ENCODE assay signal across 22 cellular contexts in genomic region chr11:134734894-134735293, GRCh38.
DNase-seq lines count a peak whose midpoint lies in the region; ATAC-seq and TF ChIP-seq lines count a peak whose summit lies in the region.
"Had no signal": no experiment of that assay in that cellular context is flagged by ENCODE, and none has a peak within 500 bp of the region (broad histone marks: within the 10 kb centered on the region; RNA-seq: fewer than 3 reads in every experiment).

No MANE protein-coding gene starts in this region.

- H3K27me3 Mint-ChIP-seq in central memory CD8-positive, alpha-beta T cell, result peaks cover 42% of the 10 kb centered on the region
- H3K27me3 Mint-ChIP-seq in osteocyte (ENCODE audit: unreplicated experiment), result no peaks in the 10 kb centered on the region

- peak overlapping the region; percentile 41 for H3K27ac ChIP-seq in KOPT-K1 (ENCODE audit: low read depth, low read length, poor library complexity, severe bottlenecking)
- H3K27ac ChIP-seq in VCaP, result 0 out of 2 replicates have a peak overlapping the region, but pooled peaks have one; percentile 21
- H3K27ac ChIP-seq: C4-2B, GM23248 had no signal

- TF ChIP-seq CTCF in VCaP (conservative IDR thresholded peaks at IDR 0.05), result no peak
- TF ChIP-seq CTCF in osteocyte (IDR thresholded peaks at IDR 0.05), result no peak

- peaks cover 6% of the 10 kb centered on the region for H3K36me3 Mint-ChIP-seq in central memory CD8-positive, alpha-beta T cell (ENCODE audit: insufficient read depth)
- no peaks in the 10 kb centered on the region for H3K36me3 Mint-ChIP-seq in osteocyte (ENCODE audit: unreplicated experiment)

- H3K36me3 ChIP-seq in KOPT-K1 (ENCODE audit: insufficient read depth, low read length), result no peaks in the 10 kb centered on the region
- H3K36me3 ChIP-seq: HAP-1 had no signal

- H3K9me3 Mint-ChIP-seq in central memory CD8-positive, alpha-beta T cell, result no peaks in the 10 kb centered on the region
- no peaks in the 10 kb centered on the region for H3K9me3 Mint-ChIP-seq in osteocyte (ENCODE audit: unreplicated experiment)

- H3K9me3 ChIP-seq in KOPT-K1 (ENCODE audit: insufficient read depth, low read length, poor library complexity, severe bottlenecking), result no peaks in the 10 kb centered on the region
- H3K9me3 ChIP-seq: HAP-1 had no signal

- H3K4me3 Mint-ChIP-seq in central memory CD8-positive, alpha-beta T cell, result peak overlapping the region; percentile 50
- no peak overlapping the region for H3K4me3 Mint-ChIP-seq in osteocyte (ENCODE audit: unreplicated experiment)

- peak overlapping the region; percentile 79 for H3K27ac Mint-ChIP-seq in central memory CD8-positive, alpha-beta T cell (ENCODE audit: low read depth)
- H3K27ac Mint-ChIP-seq in osteocyte (ENCODE audit: unreplicated experiment), result peak overlapping the region; percentile 75

- no peak for ATAC-seq in central memory CD8-positive, alpha-beta T cell (replicated peaks; ENCODE audit: extremely low read depth, poor library complexity, severe bottlenecking)
- ATAC-seq in GM21786 (IDR thresholded peaks at IDR 0.05; ENCODE audit: unreplicated experiment), result no peak
- ATAC-seq in HG03565 (IDR thresholded peaks at IDR 0.05; ENCODE audit: unreplicated experiment), result no peak

- DNase-seq in central memory CD8-positive, alpha-beta T cell (ENCODE audit: low spot score in 2 of 2), result no peak
- DNase-seq in osteocyte (ENCODE audit: extremely low spot score, unreplicated experiment), result no peak
- DNase-seq in NCI-H2171 (lab: John Stamatoyannopoulos, UW), result no peak
- no peak for DNase-seq in NCI-H146 treated with DMSO at 0.1 percent for 48 hours (lab: John Stamatoyannopoulos, UW; ENCODE audit: unreplicated experiment)
- DNase-seq: ACHN; AML-193; GDM1; GM23248; IMR-90; Karpas-422; NCI-H1436; NCI-H2029 treated with DMSO at 0.1 percent for 48 hours; NCI-H510A; NCI-H748 treated with DMSO at 0.1 percent for 48 hours; NK-92 treated with Interleukin-12 subunit alpha and Interleukin-12 subunit beta, amount 100 ng/mL, for 24 hours; Right ventricle myocardium superior had no signal

- H3K4me1 Mint-ChIP-seq in central memory CD8-positive, alpha-beta T cell, result no peaks in the 10 kb centered on the region
- H3K4me1 Mint-ChIP-seq in osteocyte (ENCODE audit: unreplicated experiment), result peaks cover 24% of the 10 kb centered on the region
